27 cellular contexts compared by ENCODE assay signal in genomic region chr12:64566122-64566521, GRCh38. TPM values are rescaled to one million over a fixed set of nuclear protein-coding genes. Genes with fewer than 3 reads are reported as not detected.
DNase-seq lines count a peak whose midpoint lies in the region; ATAC-seq and TF ChIP-seq lines count a peak whose summit lies in the region.
"Had no signal": no experiment of that assay in that cellular context is flagged by ENCODE, and none has a peak within 500 bp of the region (broad histone marks: within the 10 kb centered on the region; RNA-seq: fewer than 3 reads in every experiment).

No MANE protein-coding gene starts in this region.

- H3K27me3 ChIP-seq in SK-N-SH (ENCODE audit: insufficient read depth): no peaks in the 10 kb centered on the region
- peaks cover 21% of the 10 kb centered on the region for H3K27me3 ChIP-seq in adipocyte (replicated peaks; ENCODE audit: control insufficient read depth, insufficient read depth, low read length)
- H3K27me3 ChIP-seq: body of pancreas, SJSA1 had no signal

- H3K4me2 ChIP-seq in SK-N-SH: no peak overlapping the region

- H3K27ac Mint-ChIP-seq in type B pancreatic cell: no peak overlapping the region
- H3K27ac Mint-ChIP-seq: activated CD8-positive, alpha-beta T cell treated with anti-CD3 and anti-CD28 coated beads for 36 hours; activated naive CD8-positive, alpha-beta T cell treated with anti-CD3 and anti-CD28 coated beads for 36 hours; stimulated activated memory B cell treated with anti-CD40 and anti-IgM and Interleukin-4, amounts not matched to agents 10 μg/mL and 1 μg/mL and 100 μg/mL, for 72 hours had no signal

- peak overlapping the region; percentile 28 for H3K4me3 Mint-ChIP-seq in type B pancreatic cell
- H3K4me3 Mint-ChIP-seq: activated CD8-positive, alpha-beta T cell treated with anti-CD3 and anti-CD28 coated beads for 36 hours; activated naive CD8-positive, alpha-beta T cell treated with anti-CD3 and anti-CD28 coated beads for 36 hours; IgD-negative memory B cell; neural crest cell; stimulated activated memory B cell treated with anti-CD40 and anti-IgM and Interleukin-4, amounts not matched to agents 10 μg/mL and 1 μg/mL and 100 μg/mL, for 72 hours had no signal

- H3K9me3 ChIP-seq in SK-N-SH (no peaks in the 10 kb centered on the region), adipocyte (ENCODE audit: control insufficient read depth, low read length) (no peaks in the 10 kb centered on the region)
- H3K9me3 ChIP-seq: body of pancreas, lower lobe of right lung, prostate gland, SJSA1 had no signal

- H3K36me3 ChIP-seq in SK-N-SH (replicated peaks in 1 of 2; ENCODE audit: control insufficient read depth in 1 of 2, insufficient read depth in 2 of 2, low read length in 1 of 2): no peaks in the 10 kb centered on the region
- no peaks in the 10 kb centered on the region for H3K36me3 ChIP-seq in adipocyte (ENCODE audit: control insufficient read depth, insufficient read depth, low read length, severe bottlenecking)
- H3K36me3 ChIP-seq: lower lobe of right lung, prostate gland, SJSA1 had no signal

- H3K27me3 Mint-ChIP-seq in type B pancreatic cell: no peaks in the 10 kb centered on the region
- H3K27me3 Mint-ChIP-seq: activated CD8-positive, alpha-beta T cell treated with anti-CD3 and anti-CD28 coated beads for 36 hours; activated naive CD8-positive, alpha-beta T cell treated with anti-CD3 and anti-CD28 coated beads for 36 hours; IgD-negative memory B cell; stimulated activated memory B cell treated with anti-CD40 and anti-IgM and Interleukin-4, amounts not matched to agents 10 μg/mL and 1 μg/mL and 100 μg/mL, for 72 hours had no signal

- no peaks in the 10 kb centered on the region for H3K79me2 ChIP-seq in SK-N-SH (ENCODE audit: insufficient read depth)

- H3K4me3 ChIP-seq in SK-N-SH (ENCODE audit: low read depth in 2 of 2, low read length in 1 of 2) (no peak overlapping the region), adipocyte (ENCODE audit: low read length) (no peak overlapping the region)
- H3K4me3 ChIP-seq: body of pancreas, lower lobe of right lung, prostate gland, SJSA1 had no signal

- no peak for TF ChIP-seq EP300 in SK-N-SH (IDR thresholded peaks at IDR 0.05; ENCODE audit: borderline replicate concordance in 1 of 2, low read depth in 1 of 2, low read length in 1 of 2)

- H3K36me3 Mint-ChIP-seq in type B pancreatic cell: no peaks in the 10 kb centered on the region
- H3K36me3 Mint-ChIP-seq: activated naive CD8-positive, alpha-beta T cell treated with anti-CD3 and anti-CD28 coated beads for 36 hours; IgD-negative memory B cell; stimulated activated memory B cell treated with anti-CD40 and anti-IgM and Interleukin-4, amounts not matched to agents 10 μg/mL and 1 μg/mL and 100 μg/mL, for 72 hours had no signal

- TF ChIP-seq CTCF in SK-N-SH (IDR thresholded peaks at IDR 0.05): no peak
- TF ChIP-seq CTCF in type B pancreatic cell (conservative IDR thresholded peaks at IDR 0.05): no peak

- no peaks in the 10 kb centered on the region for H3K9me3 Mint-ChIP-seq in type B pancreatic cell
- H3K9me3 Mint-ChIP-seq: activated CD8-positive, alpha-beta T cell treated with anti-CD3 and anti-CD28 coated beads for 36 hours; activated naive CD8-positive, alpha-beta T cell treated with anti-CD3 and anti-CD28 coated beads for 36 hours; IgD-negative memory B cell; neural crest cell; stimulated activated memory B cell treated with anti-CD40 and anti-IgM and Interleukin-4, amounts not matched to agents 10 μg/mL and 1 μg/mL and 100 μg/mL, for 72 hours had no signal

- peaks cover 3% of the 10 kb centered on the region for H3F3A ChIP-seq in SK-N-SH (replicated peaks; ENCODE audit: insufficient read depth)

- no peaks in the 10 kb centered on the region for H3K9me2 ChIP-seq in SK-N-SH

- H3K4me1 Mint-ChIP-seq in type B pancreatic cell (ENCODE audit: unreplicated experiment): peaks cover 41% of the 10 kb centered on the region
- H3K4me1 Mint-ChIP-seq: IgD-negative memory B cell; stimulated activated memory B cell treated with anti-CD40 and anti-IgM and Interleukin-4, amounts not matched to agents 10 μg/mL and 1 μg/mL and 100 μg/mL, for 72 hours had no signal

- no peak for TF ChIP-seq RAD21 in SK-N-SH (IDR thresholded peaks at IDR 0.05; ENCODE audit: low read length)

- POLR2A ChIA-PET in SK-N-SH (lab: Yijun Ruan, JAX): no interaction called here

- H3K27ac ChIP-seq in SK-N-SH (ENCODE audit: low read depth in 2 of 2, low read length in 1 of 2): no peak overlapping the region; a peak in 1 of 4 replicates
- H3K27ac ChIP-seq: 22Rv1, body of pancreas, epithelial cell of prostate, lower lobe of right lung, prostate gland, SJSA1 had no signal

- H2AFZ ChIP-seq in SK-N-SH (ENCODE audit: low read depth): no peak overlapping the region

- no peaks in the 10 kb centered on the region for H4K20me1 ChIP-seq in SK-N-SH (ENCODE audit: insufficient read depth)

- H3K9ac ChIP-seq in SK-N-SH: no peak overlapping the region
- H3K9ac ChIP-seq in adipocyte (ENCODE audit: low read length): no peak overlapping the region

- H3K4me1 ChIP-seq in SK-N-SH (ENCODE audit: control insufficient read depth in 1 of 2, insufficient read depth in 2 of 2, low read depth in 1 of 2, low read length in 1 of 2) (peaks cover 2 to 5% of the 10 kb centered on the region in 2 experiments; a peak in 2 of 4 replicates), adipocyte (ENCODE audit: control insufficient read depth, insufficient read depth, low read length) (peaks cover 7% of the 10 kb centered on the region)
- H3K4me1 ChIP-seq: prostate gland had no signal

- peak; percentile 57; the same call in 2 of the 3 replicates for ATAC-seq in SK-N-SH treated with all-trans-retinoic acid at 6 μM for 48 hours
- ATAC-seq: activated CD8-positive, alpha-beta T cell treated with anti-CD3 and anti-CD28 coated beads for 36 hours; body of pancreas; lower lobe of right lung; sciatic nerve; stimulated activated memory B cell treated with anti-CD40 and anti-IgM and Interleukin-4, amounts not matched to agents 10 μg/mL and 1 μg/mL and 100 μg/mL, for 72 hours had no signal

- WGBS in SK-N-SH (ENCODE audit: low lambda C conversion rate): 80% methylated on average over 4 of the region's 4 CpGs

- DNase-seq in SK-N-SH (no peak), adipocyte (ENCODE audit: low read depth) (peak; percentile 57), iris pigment epithelial cell (ENCODE audit: low read depth) (peak; percentile 45), type B pancreatic cell (ENCODE audit: extremely low spot score, unreplicated experiment) (no peak), germinal center (ENCODE audit: low spot score) (no peak), COLO829 (ENCODE audit: low spot score) (no peak)
- no peak for DNase-seq in activated CD4-positive, CD25-positive, alpha-beta regulatory T cell treated with anti-CD3 and anti-CD28 coated beads, Interleukin-2, amount 50 U/mL, for 72 hours
- DNase-seq: activated CD4-positive, alpha-beta T cell treated with anti-CD3 and anti-CD28 coated beads for 1 hour; activated CD8-positive, alpha-beta T cell treated with anti-CD3 and anti-CD28 coated beads for 36 hours; activated naive CD8-positive, alpha-beta T cell treated with anti-CD3 and anti-CD28 coated beads for 36 hours; body of pancreas; cerebellar nuclear complex; head of caudate nucleus; lower lobe of right lung; NCI-H1105; NCI-H2029 treated with DMSO at 0.1 percent for 48 hours; stimulated activated CD4-positive, alpha-beta T cell treated with anti-CD3 and anti-CD28 coated beads, Interleukin-4, amount 100 ng/mL, for 4 hours; T-helper 1 cell had no signal

- CTCF ChIA-PET in SK-N-SH (lab: Yijun Ruan, JAX): interaction anchor here (1.9 to 7.5 kb wide), 2 partner anchors 16 to 131 kb away, joined by 7 to 37 read pairs; no protein-coding TSS in a partner anchor

TF ChIP-seq in SK-N-SH treated with all-trans-retinoic acid at 6 μM for 48 hours, 23 proteins besides CTCF, POLR2A, EP300 and RAD21:
- TF ChIP-seq ZC3H10 (CRISPR knock-in tag; IDR thresholded peaks at IDR 0.05): no peak

TF ChIP-seq in SK-N-SH, 30 proteins besides CTCF, POLR2A, EP300 and RAD21 (continues in another document):
- no peak for TF ChIP-seq TAF1 (IDR thresholded peaks at IDR 0.05; ENCODE audit: borderline replicate concordance, low read depth, low read length)
- TF ChIP-seq SIN3A (IDR thresholded peaks at IDR 0.05; ENCODE audit: borderline replicate concordance, low read depth, low read length): no peak
- no peak for TF ChIP-seq POLR2AphosphoS5 (IDR thresholded peaks at IDR 0.05; ENCODE audit: low read depth, low read length)
- TF ChIP-seq REST (IDR thresholded peaks at IDR 0.05; ENCODE audit: low read depth, low read length): no peak
- no peak for TF ChIP-seq EZH2phosphoT487 (IDR thresholded peaks at IDR 0.05; ENCODE audit: borderline replicate concordance, low read depth)

RNA-seq across cellular contexts. Expression of gene RASSF3, which starts 44.2 kb away (rescaled TPM):
- polyA plus RNA-seq in SK-N-SH (2012; rRNA removed): 11.1 and 15.0 TPM in 2 replicates
- 10.6 and 12.3 TPM in 2 replicates for polyA plus RNA-seq in SK-N-SH (2012; cell fraction: cytosol; rRNA removed)
- polyA plus RNA-seq in SK-N-SH (2012; cell fraction: nucleus; rRNA removed): 6.8 and 7.0 TPM in 2 replicates
- 16.3 and 31.8 TPM in 2 replicates for total RNA-seq in type B pancreatic cell (ENCODE audit: low replicate concordance)

Comparison
In these comparisons a context has a peak if more than half of its experiments do, and no peak if none do; other contexts are left out.
1. DNase-seq: peak in adipocyte (single experiment) and iris pigment epithelial cell (single experiment); none in SK-N-SH (single experiment), type B pancreatic cell (single experiment), activated CD4-positive, CD25-positive, alpha-beta regulatory T cell treated with anti-CD3 and anti-CD28 coated beads, Interleukin-2, amount 50 U/mL, for 72 hours (single experiment), germinal center (single experiment) and COLO829 (single experiment).